In genomic region chr4:108762559-108763225, GRCh38 we compare ENCODE assay signal across 9 cellular contexts. TPM values are rescaled to one million over a fixed set of nuclear protein-coding genes. Genes with fewer than 3 reads are reported as not detected.
DNase-seq lines count a peak whose midpoint lies in the region; ATAC-seq, FAIRE-seq and TF ChIP-seq lines count a peak whose summit lies in the region.
"Had no signal": no experiment of that assay in that cellular context is flagged by ENCODE, and none has a peak within 500 bp of the region (broad histone marks: within the 10 kb centered on the region; RNA-seq: fewer than 3 reads in every experiment).

TSS of gene ETNPPL (minus strand) at chr4:108763053. CDS start at chr4:108762898, 155 bp downstream.

- H3K27ac ChIP-seq in AG04450 (ENCODE audit: low read depth, low read length) (no peak within 1 kb of the TSS), HEK293 (ENCODE audit: extremely low read depth, low read depth, low read length) (no peak within 1 kb of the TSS; the same call in 1 of the 2 replicates), endothelial cell of umbilical vein (ENCODE audit: insufficient read depth, low read depth, low read length) (no peak within 1 kb of the TSS), substantia nigra (ENCODE audit: low read depth, low read length, poor library complexity, severe bottlenecking) (no peak within 1 kb of the TSS)
- H3K27ac ChIP-seq: epithelial cell of prostate had no signal

- no peak for ATAC-seq in HG02852 (IDR thresholded peaks at IDR 0.05; ENCODE audit: unreplicated experiment)

- H2AFZ ChIP-seq in endothelial cell of umbilical vein (ENCODE audit: low read depth, low read length) = peak within 1 kb of the TSS; percentile 93

- intact Hi-C loops in endothelial cell of umbilical vein (cut with micrococcal nuclease) = no loop called here

- H3K36me3 Mint-ChIP-seq in activated CD4-positive, alpha-beta memory T cell treated with anti-CD3 and anti-CD28 coated beads, Interleukin-2, amount 10 ng/mL, durations not matched to agents 7 days and 5 days (ENCODE audit: low read depth) = peaks cover 5% of the 10 kb centered on the region

- H3K9ac ChIP-seq in endothelial cell of umbilical vein (replicated peaks; ENCODE audit: extremely low read depth, insufficient read depth, low read length) = no peak within 1 kb of the TSS

- in situ Hi-C loops in GM13977 (cut with MboI; ENCODE audit: low pct_unique_long_range_greater_than_20kb, low sequenced_read_pairs, unreplicated experiment) = no loop called here

- H4K20me1 ChIP-seq in endothelial cell of umbilical vein (replicated peaks; ENCODE audit: control insufficient read depth, extremely low read depth, insufficient read depth, low read length) = no peaks in the 10 kb centered on the region

- no peaks in the 10 kb centered on the region for H3K9me3 Mint-ChIP-seq in activated CD4-positive, alpha-beta memory T cell treated with anti-CD3 and anti-CD28 coated beads, Interleukin-2, amount 10 ng/mL, durations not matched to agents 7 days and 5 days

- H3K9me1 ChIP-seq in endothelial cell of umbilical vein (replicated peaks; ENCODE audit: control insufficient read depth, extremely low read depth, insufficient read depth, low read length) = no peaks in the 10 kb centered on the region

- DNase-seq in AG04450 (ENCODE audit: low read depth, low spot score) (no peak), endothelial cell of umbilical vein (ENCODE audit: low read depth, low spot score) (peak; percentile 20), substantia nigra (lab: John Stamatoyannopoulos, UW) (peak in 42 of 49 donors; percentile 7 to 76 (median 40)), GM13977 (ENCODE audit: low spot score) (no peak)
- peak; percentile 26 for DNase-seq in activated CD4-positive, alpha-beta memory T cell treated with anti-CD3 and anti-CD28 coated beads, Interleukin-2, amount 10 ng/mL, durations not matched to agents 7 days and 5 days

- FAIRE-seq in endothelial cell of umbilical vein (lab: Jason Lieb, UNC) = peak; percentile 71

- H3K4me1 ChIP-seq in HEK293 (ENCODE audit: control insufficient read depth, insufficient read depth, low read length) (no peaks in the 10 kb centered on the region), endothelial cell of umbilical vein (ENCODE audit: control insufficient read depth, extremely low read depth, insufficient read depth, low read length) (peaks cover 5% of the 10 kb centered on the region), mononuclear cell (ENCODE audit: insufficient read depth, low read length) (peaks cover 10% of the 10 kb centered on the region)

- H3K9me3 ChIP-seq in AG04450 (ENCODE audit: control insufficient read depth, insufficient read depth, low read length) (peaks cover 5% of the 10 kb centered on the region; the same call in 1 of the 2 replicates), HEK293 (ENCODE audit: control insufficient read depth, insufficient read depth, low read depth, low read length) (no peaks in the 10 kb centered on the region), endothelial cell of umbilical vein (replicated peaks; ENCODE audit: control insufficient read depth, insufficient read depth, low read length) (no peaks in the 10 kb centered on the region), mononuclear cell (ENCODE audit: low read depth, low read length) (no peaks in the 10 kb centered on the region)

- H3K36me3 ChIP-seq in HEK293 (ENCODE audit: control insufficient read depth in 2 of 2, insufficient read depth in 1 of 2, low read length in 2 of 2) (no peaks in the 10 kb centered on the region), endothelial cell of umbilical vein (ENCODE audit: control insufficient read depth in 2 of 2, extremely low read depth in 1 of 2, insufficient read depth in 2 of 2, low read length in 2 of 2) (no peaks in the 10 kb centered on the region)

- no TSS peak for BruUV-seq in endothelial cell of umbilical vein (replicated peaks; lab: Mats Ljungman, UMichigan)

- POLR2A ChIA-PET in AG04450 (lab: Yijun Ruan, JAX) (no interaction called here), HEK293 (lab: Yijun Ruan, JAX) (no interaction called here), endothelial cell of umbilical vein (lab: Charles Lee) (no interaction called here)
- POLR2A ChIA-PET in activated CD4-positive, alpha-beta memory T cell treated with anti-CD3 and anti-CD28 coated beads, Interleukin-2, amount 10 ng/mL, durations not matched to agents 7 days and 5 days (lab: Charles Lee) = interaction anchor here (0.6 kb wide), 1 partner anchor 112 kb away, joined by 3 read pairs; the partner anchor contains the start of gene OSTC

- H3K27me3 ChIP-seq in AG04450 (ENCODE audit: control insufficient read depth, insufficient read depth, low read length) (peaks cover 25% of the 10 kb centered on the region), endothelial cell of umbilical vein (ENCODE audit: control insufficient read depth in 2 of 2, insufficient read depth in 2 of 2, low read length in 2 of 2) (peaks cover 10% of the 10 kb centered on the region in 2 experiments), mononuclear cell (ENCODE audit: insufficient read depth, low read length) (peaks cover 48% of the 10 kb centered on the region)

- peak within 1 kb of the TSS; percentile 64 for H3K4me3 Mint-ChIP-seq in activated CD4-positive, alpha-beta memory T cell treated with anti-CD3 and anti-CD28 coated beads, Interleukin-2, amount 10 ng/mL, durations not matched to agents 7 days and 5 days

- H3K4me1 Mint-ChIP-seq in activated CD4-positive, alpha-beta memory T cell treated with anti-CD3 and anti-CD28 coated beads, Interleukin-2, amount 10 ng/mL, durations not matched to agents 7 days and 5 days = peaks cover 14% of the 10 kb centered on the region

- no peaks in the 10 kb centered on the region for H3K79me2 ChIP-seq in endothelial cell of umbilical vein (ENCODE audit: control insufficient read depth, insufficient read depth, low read length)

- CTCF ChIA-PET in AG04450 (lab: Charles Lee) (no interaction called here), HEK293 (lab: Yijun Ruan, JAX) (no interaction called here), endothelial cell of umbilical vein (lab: Charles Lee) (interaction anchor here (0.6 to 1.4 kb wide), 6 partner anchors 11 to 105 kb away, joined by 3 to 4 read pairs (median 3); no protein-coding TSS in a partner anchor)
- CTCF ChIA-PET in activated CD4-positive, alpha-beta memory T cell treated with anti-CD3 and anti-CD28 coated beads, Interleukin-2, amount 10 ng/mL, durations not matched to agents 7 days and 5 days (lab: Charles Lee) = interaction anchor here (1.2 kb wide), 1 partner anchor 13 kb away, joined by 3 read pairs; no protein-coding TSS in a partner anchor

- no peak for TF ChIP-seq POLR2A in endothelial cell of umbilical vein (IDR thresholded peaks at IDR 0.05; ENCODE audit: low read depth, low read length)

- TF ChIP-seq CTCF in AG04450 (IDR thresholded peaks at IDR 0.05; ENCODE audit: low read depth, low read length) (no peak), HEK293 (tag by site-specific recombination; IDR thresholded peaks at IDR 0.05) (peak; percentile 59), endothelial cell of umbilical vein (IDR thresholded peaks at IDR 0.05; ENCODE audit: extremely low read depth in 1 of 2, insufficient read depth in 1 of 2, low read depth in 1 of 2, low read length in 2 of 2) (no peak), GM13977 (IDR thresholded peaks at IDR 0.05; ENCODE audit: extremely low read depth, insufficient read depth, missing control alignments) (no peak)

- dilution Hi-C loops in endothelial cell of umbilical vein (cut with MboI; ENCODE audit: extremely low pct_ligation_motif_present, low sequenced_read_pairs) = no loop called here

- H3K27me3 Mint-ChIP-seq in activated CD4-positive, alpha-beta memory T cell treated with anti-CD3 and anti-CD28 coated beads, Interleukin-2, amount 10 ng/mL, durations not matched to agents 7 days and 5 days = peaks cover 42% of the 10 kb centered on the region

- H3K27ac Mint-ChIP-seq in activated CD4-positive, alpha-beta memory T cell treated with anti-CD3 and anti-CD28 coated beads, Interleukin-2, amount 10 ng/mL, durations not matched to agents 7 days and 5 days = no peak within 1 kb of the TSS

- H3K4me2 ChIP-seq in endothelial cell of umbilical vein (ENCODE audit: insufficient read depth, low read length) = peak within 1 kb of the TSS; percentile 75

- H3K4me3 ChIP-seq in AG04450 (ENCODE audit: low read depth, low read length) = peak within 1 kb of the TSS; percentile 56
- H3K4me3 ChIP-seq in HEK293 (ENCODE audit: low read depth, low read length) = peak within 1 kb of the TSS; percentile 55
- peak within 1 kb of the TSS; percentile 28 to 61 (median 44) for H3K4me3 ChIP-seq in endothelial cell of umbilical vein (replicated peaks in 1 of 3; ENCODE audit: insufficient read depth in 1 of 3, low read depth in 1 of 3, low read length in 3 of 3)
- H3K4me3 ChIP-seq in mononuclear cell (ENCODE audit: low read length) = peak within 1 kb of the TSS; percentile 18

TF ChIP-seq in HEK293, 187 proteins besides CTCF, POLR2A, EP300 and RAD21 (continues in another document):
- no peak for TF ChIP-seq ZNF48 (tag by site-specific recombination; IDR thresholded peaks at IDR 0.05)
- no peak for TF ChIP-seq ZNF311 (tag by site-specific recombination; IDR thresholded peaks at IDR 0.05; ENCODE audit: borderline replicate concordance)
- TF ChIP-seq ZNF2 (tag by site-specific recombination; IDR thresholded peaks at IDR 0.05) = peak; percentile 68; the same call in 1 of the 2 replicates
- TF ChIP-seq MYNN (tag by site-specific recombination; IDR thresholded peaks at IDR 0.05; ENCODE audit: borderline replicate concordance) = no peak

TF ChIP-seq in endothelial cell of umbilical vein, 7 proteins besides CTCF, POLR2A, EP300 and RAD21:
- no peak for TF ChIP-seq FOS (IDR thresholded peaks at IDR 0.05; ENCODE audit: borderline replicate concordance, insufficient read depth, low read length)
- TF ChIP-seq GATA2 (IDR thresholded peaks at IDR 0.05; ENCODE audit: insufficient read depth, insufficient read length, low read depth, low read length) = no peak
- TF ChIP-seq POLR2AphosphoS5 (IDR thresholded peaks at IDR 0.05; ENCODE audit: insufficient read depth, low read depth, low read length) = no peak
- peak; percentile 26 for TF ChIP-seq EZH2 (IDR thresholded peaks at IDR 0.05; ENCODE audit: borderline replicate concordance, low read depth, low read length, severe bottlenecking)

RNA-seq across cellular contexts. Expression of gene ETNPPL, which starts in this region (rescaled TPM):
- not detected in 2 replicates for polyA plus RNA-seq in AG04450 (2011; rRNA removed)
- not detected in 2 replicates for polyA minus RNA-seq in AG04450 (2011; rRNA and poly(A)+ RNA removed)
- not detected for total RNA-seq in activated CD4-positive, alpha-beta memory T cell treated with anti-CD3 and anti-CD28 coated beads, Interleukin-2, amount 10 ng/mL, durations not matched to agents 7 days and 5 days
- total RNA-seq in endothelial cell of umbilical vein = not detected in 2 replicates
- polyA plus RNA-seq in endothelial cell of umbilical vein = not detected in 2 replicates
- not detected in 2 replicates for polyA plus RNA-seq in endothelial cell of umbilical vein (2011; cell fraction: cytosol; rRNA removed)
- not detected in 2 replicates for polyA plus RNA-seq in endothelial cell of umbilical vein (2011; cell fraction: nucleus; rRNA removed)
- not detected in 2 replicates for polyA plus RNA-seq in endothelial cell of umbilical vein (2012)
- polyA minus RNA-seq in endothelial cell of umbilical vein = not detected in 2 replicates
- 2.3 TPM for polyA minus RNA-seq in endothelial cell of umbilical vein (2011; cell fraction: cytosol; rRNA and poly(A)+ RNA removed)
- not detected in 2 replicates for polyA minus RNA-seq in endothelial cell of umbilical vein (2011; cell fraction: nucleus; rRNA and poly(A)+ RNA removed)
- total RNA-seq in mononuclear cell = not detected

Comparison
In these comparisons a context has a peak if more than half of its experiments do, and no peak if none do; other contexts are left out.
1. Peak in DNase-seq in activated CD4-positive, alpha-beta memory T cell treated with anti-CD3 and anti-CD28 coated beads, Interleukin-2, amount 10 ng/mL, durations not matched to agents 7 days and 5 days; RNA of the gene not detected or under 1 TPM.
2. DNase-seq: peak in endothelial cell of umbilical vein (single experiment) and substantia nigra (42 of 49); none in AG04450 (single experiment) and GM13977 (single experiment).
3. CTCF ChIA-PET loops: an anchor here in activated CD4-positive, alpha-beta memory T cell treated with anti-CD3 and anti-CD28 coated beads, Interleukin-2, amount 10 ng/mL, durations not matched to agents 7 days and 5 days (1.2 kb wide) and endothelial cell of umbilical vein (0.6 to 1.4 kb wide); none called in AG04450 and HEK293.
4. Peak in every context shown above with its lines, with median percentiles within 50 percentile points of each other: H3K4me3 ChIP-seq.